ENCODE assay signal across 1 cellular context in the genomic region with DNA sequence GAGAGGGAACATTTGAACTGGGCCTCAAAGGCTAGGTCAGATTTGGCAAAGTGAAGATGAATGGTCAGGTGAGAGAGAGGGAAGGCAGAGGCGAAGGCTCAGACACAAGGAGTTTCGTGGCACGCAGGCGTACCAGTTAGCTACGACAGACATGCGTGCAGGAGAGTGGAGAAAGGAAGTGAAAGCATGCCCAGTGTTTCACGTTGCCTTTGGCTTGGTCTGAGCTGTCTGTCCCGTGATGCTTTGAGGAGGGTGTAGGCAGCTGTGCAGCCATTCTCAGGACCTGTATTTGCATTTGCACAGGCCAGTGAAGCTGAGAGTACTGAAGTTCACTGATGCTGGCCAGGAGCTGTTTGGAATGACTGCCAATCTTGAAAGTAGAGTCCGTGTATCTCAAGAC.
TF ChIP-seq lines count a peak whose summit lies in the region.

No MANE protein-coding gene starts in this region.

TF ChIP-seq in H1, 55 proteins besides CTCF, POLR2A, EP300 and RAD21 (continued from another document):
- no peak for TF ChIP-seq E2F6 (IDR thresholded peaks at IDR 0.05)
- TF ChIP-seq TAF1 (IDR thresholded peaks at IDR 0.05; ENCODE audit: low read depth, low read length), result no peak
- TF ChIP-seq ZNF274 (IDR thresholded peaks at IDR 0.05; ENCODE audit: borderline replicate concordance, extremely low read depth, low read length), result no peak
- TF ChIP-seq CHD2 (IDR thresholded peaks at IDR 0.05; ENCODE audit: low read length), result no peak
- no peak for TF ChIP-seq TBP (IDR thresholded peaks at IDR 0.05; ENCODE audit: low read depth, low read length)
- no peak for TF ChIP-seq GABPA (IDR thresholded peaks at IDR 0.05; ENCODE audit: borderline replicate concordance, insufficient read depth, low read length)
- no peak for TF ChIP-seq JUND (IDR thresholded peaks at IDR 0.05; ENCODE audit: low read length)
- no peak for TF ChIP-seq BCL11A (IDR thresholded peaks at IDR 0.05; ENCODE audit: low read depth in 2 of 2, low read length in 2 of 2)
- TF ChIP-seq CREB1 (IDR thresholded peaks at IDR 0.05), result no peak
- TF ChIP-seq BRCA1 (IDR thresholded peaks at IDR 0.05; ENCODE audit: low read depth, low read length), result no peak
- no peak for TF ChIP-seq GTF2F1 (IDR thresholded peaks at IDR 0.05; ENCODE audit: borderline replicate concordance, low read depth, low read length)
